8 cellular contexts compared by ENCODE assay signal in genomic region chr6:166333172-166333995, GRCh38. TPM values are rescaled to one million over a fixed set of nuclear protein-coding genes. Genes with fewer than 3 reads are reported as not detected.
A peak's percentile ranks its signal among the peaks of the same experiment; 100 is the strongest.
DNase-seq lines count a peak whose midpoint lies in the region; ATAC-seq and TF ChIP-seq lines count a peak whose summit lies in the region.

No MANE protein-coding gene starts in this region.

- peak overlapping the region; percentile 13 for H3K27ac ChIP-seq in DOHH2 (ENCODE audit: low read depth, low read length)

- DNase-seq in DMS53 treated with DMSO at 0.1 percent for 48 hours (lab: John Stamatoyannopoulos, UW; ENCODE audit: unreplicated experiment) (no peak), iPS-NIHi11 (ENCODE audit: low spot score) (no peak), left lobe of liver (ENCODE audit: low spot score) (no peak)
- no peak for DNase-seq in stimulated activated CD4-positive, alpha-beta T cell treated with anti-CD3 and anti-CD28 coated beads, Interleukin-12 subunit alpha, Interleukin-12 subunit beta, amount 100 ng/mL, for 4 hours

- TF ChIP-seq CTCF in DOHH2 (IDR thresholded peaks at IDR 0.05; ENCODE audit: low read depth, low read length, poor library complexity, severe bottlenecking) = no peak

- no peaks in the 10 kb centered on the region for H3K27me3 Mint-ChIP-seq in activated naive CD8-positive, alpha-beta T cell

- peaks cover 49% of the 10 kb centered on the region for H3K4me1 ChIP-seq in DOHH2 (ENCODE audit: control insufficient read depth, low read length)

- H3K4me2 ChIP-seq in DOHH2 (ENCODE audit: low read length) = peak overlapping the region; percentile 59

- ATAC-seq in GM19463 (IDR thresholded peaks at IDR 0.05; ENCODE audit: unreplicated experiment) = peak; percentile 66
- peak; percentile 59 for ATAC-seq in HG03442 (IDR thresholded peaks at IDR 0.05; ENCODE audit: unreplicated experiment)
- ATAC-seq in left lobe of liver = no peak

- H3K36me3 Mint-ChIP-seq in activated naive CD8-positive, alpha-beta T cell = peaks cover 26% of the 10 kb centered on the region

- peaks cover 87% of the 10 kb centered on the region for H3K36me3 ChIP-seq in DOHH2 (ENCODE audit: control insufficient read depth, low read length)

- no peaks in the 10 kb centered on the region for H3K9me2 ChIP-seq in DOHH2 (replicated peaks; ENCODE audit: control insufficient read depth, low read length)

- H3K4me3 ChIP-seq in DOHH2 (ENCODE audit: low read length) = peak overlapping the region; percentile 19

- H3K79me2 ChIP-seq in DOHH2 (ENCODE audit: control insufficient read depth, low read length) = peaks cover 99% of the 10 kb centered on the region

- H4K20me1 ChIP-seq in DOHH2 (ENCODE audit: control insufficient read depth, insufficient read depth, low read depth, low read length) = peaks cover 2% of the 10 kb centered on the region

- H3K9me3 Mint-ChIP-seq in activated naive CD8-positive, alpha-beta T cell (ENCODE audit: low read depth) = no peaks in the 10 kb centered on the region

- H3K27ac Mint-ChIP-seq in activated naive CD8-positive, alpha-beta T cell = peak overlapping the region; percentile 0

- no peaks in the 10 kb centered on the region for H3K27me3 ChIP-seq in DOHH2 (ENCODE audit: control insufficient read depth, low read length)

- H3F3A ChIP-seq in DOHH2 (ENCODE audit: control insufficient read depth, insufficient read depth) = no peaks in the 10 kb centered on the region; the same call in 1 of the 2 replicates

- peaks cover 39% of the 10 kb centered on the region for H3K4me1 Mint-ChIP-seq in activated naive CD8-positive, alpha-beta T cell (ENCODE audit: low read depth)

- H3K9me3 ChIP-seq in DOHH2 (ENCODE audit: control insufficient read depth, insufficient read depth, low read length) = no peaks in the 10 kb centered on the region

- peak overlapping the region; percentile 44 for H3K4me3 Mint-ChIP-seq in activated naive CD8-positive, alpha-beta T cell

RNA-seq across cellular contexts. Expression of gene SFT2D1, which starts 9.0 kb away (rescaled TPM):
- total RNA-seq in left lobe of liver = 8.8 TPM

RNA-seq across cellular contexts. Expression of gene PRR18, which starts 25.2 kb away (rescaled TPM):
- 2.0 TPM for total RNA-seq in left lobe of liver

RNA-seq across cellular contexts. Expression of gene MPC1, which starts 49.4 kb away (rescaled TPM):
- 120 TPM for total RNA-seq in left lobe of liver
